8 cellular contexts compared by ENCODE assay signal in genomic region chr22:37658133-37659065, GRCh38. TPM values are rescaled to one million over a fixed set of nuclear protein-coding genes. Genes with fewer than 3 reads are reported as not detected.
DNase-seq lines count a peak whose midpoint lies in the region; ATAC-seq and TF ChIP-seq lines count a peak whose summit lies in the region.

Gene PDXP (plus strand): TSS chr22:37658723. CDS start chr22:37658783, 60 bp downstream.

- 0 to 1% (median 1%) methylated on average over 47 to 101 of the region's 101 CpGs for WGBS in psoas muscle, 3 donors

- ATAC-seq in GM18498 (IDR thresholded peaks at IDR 0.05; ENCODE audit: unreplicated experiment) (peak; percentile 82), HG02938 (IDR thresholded peaks at IDR 0.05; ENCODE audit: unreplicated experiment) (peak; percentile 85), psoas muscle (peak; percentile 95 to 98 (median 97))

- DNase-seq in NCI-H187 (lab: John Stamatoyannopoulos, UW) = peak; percentile 95 to 96
- DNase-seq in T-helper 2 cell = peak; percentile 96 to 100 (median 97)
- DNase-seq in anterior cingulate cortex (lab: John Stamatoyannopoulos, UW) = peak; percentile 78 to 99 (median 98)
- DNase-seq in right atrium auricular region (ENCODE audit: low spot score) = peak; percentile 100
- peak; percentile 100 for DNase-seq in psoas muscle
- DNase-seq in uterus = peak; percentile 100

- H3K36me3 ChIP-seq in right atrium auricular region = no peaks in the 10 kb centered on the region
- H3K36me3 ChIP-seq in psoas muscle (ENCODE audit: insufficient read depth in 1 of 2, low read depth in 1 of 2) = no peaks in the 10 kb centered on the region
- H3K36me3 ChIP-seq in uterus = no peaks in the 10 kb centered on the region

- intact Hi-C loops in psoas muscle (cut with DNase I) (loop anchor here in 1 of 2 donors (1.0 kb wide), 1 partner anchor 28 kb away; the partner anchor contains the start of gene NOL12), uterus (cut with DNase I; ENCODE audit: low total_unique reads) (no loop called here)

- TF ChIP-seq POLR2A in uterus (IDR thresholded peaks at IDR 0.05) = peak; percentile 85 to 92

- H3K27me3 ChIP-seq in right atrium auricular region (no peaks in the 10 kb centered on the region), psoas muscle (ENCODE audit: insufficient read depth in 3 of 3, low read length in 2 of 3) (no peaks in the 10 kb centered on the region), uterus (no peaks in the 10 kb centered on the region)

- H3K4me1 ChIP-seq in right atrium auricular region (peaks cover 0 to 46% of the 10 kb centered on the region in 2 donors), psoas muscle (peaks cover 32% of the 10 kb centered on the region), uterus (peaks cover 0 to 11% of the 10 kb centered on the region in 2 donors)

- TF ChIP-seq CTCF in right atrium auricular region (IDR thresholded peaks at IDR 0.05) (no peak), psoas muscle (IDR thresholded peaks at IDR 0.05) (no peak), uterus (IDR thresholded peaks at IDR 0.05) (peak in 2 of 4 experiments; percentile 13 to 22)

- H3K9me3 ChIP-seq in right atrium auricular region = no peaks in the 10 kb centered on the region
- H3K9me3 ChIP-seq in psoas muscle = no peaks in the 10 kb centered on the region
- no peaks in the 10 kb centered on the region for H3K9me3 ChIP-seq in uterus

- H3K4me3 ChIP-seq in right atrium auricular region = peak within 1 kb of the TSS; percentile 54 to 63
- H3K4me3 ChIP-seq in psoas muscle = peak within 1 kb of the TSS; percentile 71
- peak within 1 kb of the TSS; percentile 51 to 68 for H3K4me3 ChIP-seq in uterus

- H3K27ac ChIP-seq in right atrium auricular region (peak within 1 kb of the TSS; percentile 77 to 81), psoas muscle (peak within 1 kb of the TSS; percentile 87), uterus (peak within 1 kb of the TSS; percentile 81)

RNA-seq across cellular contexts. Expression of gene PDXP, which starts in this region (rescaled TPM):
- total RNA-seq in right atrium auricular region (10 to 100 TPM; 15.7 to 32.0 TPM), psoas muscle (10 to 100 TPM in 3 of 4 donors, 1 to 10 TPM in 1; 9.0 to 13.0 (median 12.3) TPM), uterus (10 to 100 TPM in 1 of 4 donors, 1 to 10 TPM in 2, under 1 TPM in 1; 0.88 to 10.7 (median 3.7) TPM)
- polyA plus RNA-seq in psoas muscle = 10 to 100 TPM in 2 of 3 donors, 1 to 10 TPM in 1; 9.8 to 37.9 (median 24.4) TPM

Comparison
In these comparisons a context has a peak if more than half of its experiments do, and no peak if none do; other contexts are left out.
1. Peak in every context shown above with its lines: DNase-seq, ATAC-seq, H3K4me3 ChIP-seq and H3K27ac ChIP-seq.